ENCODE assay signal across 22 cellular contexts in the genomic region with DNA sequence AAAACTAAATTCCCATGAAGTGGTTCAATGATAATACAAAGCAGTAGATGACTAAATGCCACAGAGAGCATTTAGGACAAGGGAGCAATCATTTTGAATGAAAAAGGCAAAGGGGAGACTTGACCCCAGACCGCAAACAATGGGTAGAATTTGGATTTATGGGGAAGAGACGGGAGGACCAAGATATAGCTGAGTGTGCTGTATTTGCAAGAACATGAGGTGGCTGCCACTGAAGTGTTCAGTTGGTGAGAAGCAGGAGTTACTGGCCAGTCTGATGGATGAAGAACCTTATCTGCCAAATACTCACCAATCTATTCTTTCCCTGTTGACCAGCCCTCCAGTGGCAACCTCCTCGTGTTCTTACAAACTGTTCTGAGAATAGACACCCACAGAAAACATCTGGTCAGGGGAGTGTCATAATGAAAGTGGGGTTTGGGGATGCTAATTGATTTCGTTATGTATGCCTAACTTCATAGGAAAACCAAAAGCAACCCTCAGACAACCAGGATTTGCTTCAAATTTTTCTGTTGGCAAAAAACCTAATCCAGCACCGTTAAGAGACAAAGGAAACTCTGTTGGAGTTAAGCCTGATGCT. TPM values are rescaled to one million over a fixed set of nuclear protein-coding genes. Genes with fewer than 3 reads are reported as not detected.
DNase-seq lines count a peak whose midpoint lies in the region; ATAC-seq, FAIRE-seq and TF ChIP-seq lines count a peak whose summit lies in the region.
"Had no signal": no experiment of that assay in that cellular context is flagged by ENCODE, and none has a peak within 500 bp of the region (broad histone marks: within the 10 kb centered on the region; RNA-seq: fewer than 3 reads in every experiment).

No MANE protein-coding gene starts in this region.

- DNase-seq in HepG2 (ENCODE audit: low spot score) (no peak), right lobe of liver (no peak), upper lobe of right lung (no peak), mesendoderm (no peak)
- no peak for DNase-seq in activated T-helper 2 cell treated with anti-CD3 and anti-CD28 coated beads, Interferon-gamma antibody, Interleukin-2, Interleukin-4, amounts not matched to agents 10 μg/mL and 5 μg/mL and 100 μg/mL, durations not matched to agents 14 hours and 24 hours and 36 hours (ENCODE audit: low spot score)
- DNase-seq: BE2C, DMS53, GDM1, H7, Karpas-422, MV-4-11, NCI-H1694, NCI-H2081, NCI-H2171, NCI-H446, NCI-H526 had no signal

- H4K5ac ChIP-seq in mesendoderm (ENCODE audit: low read length) = no peak overlapping the region

- POLR2A ChIA-PET in HepG2 (lab: Yijun Ruan, JAX) = no interaction called here

- no peak overlapping the region for H2BK15ac ChIP-seq in mesendoderm (replicated peaks; ENCODE audit: low read depth)

- no peaks in the 10 kb centered on the region for H3K9me3 Mint-ChIP-seq in activated T-helper 2 cell treated with anti-CD3 and anti-CD28 coated beads, Interferon-gamma antibody, Interleukin-2, Interleukin-4, amounts not matched to agents 10 μg/mL and 5 μg/mL and 100 μg/mL, durations not matched to agents 14 hours and 24 hours and 36 hours
- H3K9me3 Mint-ChIP-seq: IgD-negative memory B cell had no signal

- H4K20me1 ChIP-seq in HepG2 (ENCODE audit: insufficient read depth, low read length) = no peaks in the 10 kb centered on the region

- TF ChIP-seq EP300 in HepG2 (IDR thresholded peaks at IDR 0.05; ENCODE audit: low read depth in 2 of 2, low read length in 2 of 2) = no peak
- no peak for TF ChIP-seq EP300 in HepG2 (CRISPR knock-in tag; IDR thresholded peaks at IDR 0.05; ENCODE audit: borderline replicate concordance)

- no peak overlapping the region for H2AFZ ChIP-seq in HepG2 (ENCODE audit: low read length)

- no peak overlapping the region for H2AK5ac ChIP-seq in mesendoderm (ENCODE audit: low read length)

- 91% methylated on average over 5 of the region's 5 CpGs for WGBS in HepG2 (ENCODE audit: low lambda C conversion rate)
- WGBS in right lobe of liver (ENCODE audit: insufficient coverage, low coverage, low lambda C conversion rate, missing lambda C conversion rate) = 83% methylated on average over 5 of the region's 5 CpGs
- WGBS in mesendoderm (ENCODE audit: extremely low coverage, insufficient coverage, low lambda C conversion rate) = no CpG with 5 or more reads among the region's 5 CpGs

- TF ChIP-seq CTCF in HepG2 (CRISPR knock-in tag; IDR thresholded peaks at IDR 0.05) (no peak), right lobe of liver (IDR thresholded peaks at IDR 0.05) (no peak), upper lobe of right lung (IDR thresholded peaks at IDR 0.05) (no peak)

- H3K79me1 ChIP-seq in mesendoderm (ENCODE audit: low read length) = no peaks in the 10 kb centered on the region

- in situ Hi-C loops in HepG2 (cut with HindIII; ENCODE audit: extremely low pct_ligation_motif_present, low pct_unique_long_range_greater_than_20kb) = no loop called here

- H3K27me3 Mint-ChIP-seq in activated T-helper 2 cell treated with anti-CD3 and anti-CD28 coated beads, Interferon-gamma antibody, Interleukin-2, Interleukin-4, amounts not matched to agents 10 μg/mL and 5 μg/mL and 100 μg/mL, durations not matched to agents 14 hours and 24 hours and 36 hours (ENCODE audit: low read depth) = no peaks in the 10 kb centered on the region
- H3K27me3 Mint-ChIP-seq: IgD-negative memory B cell had no signal

- BruUV-seq in HepG2 (replicated peaks; lab: Mats Ljungman, UMichigan) = no TSS peak

- H3K4me1 ChIP-seq in HepG2 (ENCODE audit: insufficient read depth, low read length) = no peaks in the 10 kb centered on the region
- no peaks in the 10 kb centered on the region for H3K4me1 ChIP-seq in right lobe of liver
- H3K4me1 ChIP-seq in upper lobe of right lung = no peaks in the 10 kb centered on the region
- H3K4me1 ChIP-seq in mesendoderm (ENCODE audit: control insufficient read depth, low read depth, low read length) = no peaks in the 10 kb centered on the region
- H3K4me1 ChIP-seq: SJSA1 had no signal

- H3K23ac ChIP-seq in mesendoderm (ENCODE audit: low read length) = no peak overlapping the region

- H2BK120ac ChIP-seq in mesendoderm (ENCODE audit: low read depth, low read length) = no peak overlapping the region

- H3K4me2 ChIP-seq in HepG2 (ENCODE audit: low read depth, low read length) (no peak overlapping the region), mesendoderm (ENCODE audit: low read length) (no peak overlapping the region)

- H3K27me3 ChIP-seq in HepG2 (ENCODE audit: control insufficient read depth in 1 of 2, insufficient read depth in 2 of 2, low read length in 2 of 2) = no peaks in the 10 kb centered on the region
- H3K27me3 ChIP-seq in right lobe of liver = no peaks in the 10 kb centered on the region
- H3K27me3 ChIP-seq in upper lobe of right lung = no peaks in the 10 kb centered on the region
- H3K27me3 ChIP-seq in mesendoderm (ENCODE audit: insufficient read depth, low read length, poor library complexity) = no peaks in the 10 kb centered on the region
- H3K27me3 ChIP-seq: BE2C, SJSA1 had no signal

- H3K27ac Mint-ChIP-seq in activated T-helper 2 cell treated with anti-CD3 and anti-CD28 coated beads, Interferon-gamma antibody, Interleukin-2, Interleukin-4, amounts not matched to agents 10 μg/mL and 5 μg/mL and 100 μg/mL, durations not matched to agents 14 hours and 24 hours and 36 hours = peak overlapping the region; percentile 13
- H3K27ac Mint-ChIP-seq: IgD-negative memory B cell had no signal

- H3K36me3 Mint-ChIP-seq in activated T-helper 2 cell treated with anti-CD3 and anti-CD28 coated beads, Interferon-gamma antibody, Interleukin-2, Interleukin-4, amounts not matched to agents 10 μg/mL and 5 μg/mL and 100 μg/mL, durations not matched to agents 14 hours and 24 hours and 36 hours (ENCODE audit: low read depth) = peaks cover 32% of the 10 kb centered on the region

- no peak for TF ChIP-seq RAD21 in HepG2 (CRISPR knock-in tag; IDR thresholded peaks at IDR 0.05)

- peaks cover 18% of the 10 kb centered on the region for H3K4me1 Mint-ChIP-seq in activated T-helper 2 cell treated with anti-CD3 and anti-CD28 coated beads, Interferon-gamma antibody, Interleukin-2, Interleukin-4, amounts not matched to agents 10 μg/mL and 5 μg/mL and 100 μg/mL, durations not matched to agents 14 hours and 24 hours and 36 hours (ENCODE audit: low read depth)

- H3K4me3 ChIP-seq in HepG2 (replicated peaks in 1 of 3; ENCODE audit: insufficient read depth in 1 of 3, low read depth in 2 of 3, low read length in 3 of 3) (no peak overlapping the region), right lobe of liver (no peak overlapping the region), upper lobe of right lung (no peak overlapping the region), mesendoderm (ENCODE audit: low read length) (no peak overlapping the region)
- H3K4me3 ChIP-seq: SJSA1 had no signal

- no peak for FAIRE-seq in HepG2 (lab: Jason Lieb, UNC)
- FAIRE-seq: HTR-8/SVneo had no signal

- no peak overlapping the region for H3K4ac ChIP-seq in mesendoderm (ENCODE audit: low read depth, low read length)

- peaks cover 11 to 58% of the 10 kb centered on the region in 2 experiments for H3K36me3 ChIP-seq in HepG2 (replicated peaks in 1 of 2; ENCODE audit: control insufficient read depth in 1 of 2, insufficient read depth in 2 of 2, low read length in 2 of 2)
- H3K36me3 ChIP-seq in right lobe of liver = peaks cover 0 to 9% (median 4%) of the 10 kb centered on the region in 4 donors
- peaks cover 65% of the 10 kb centered on the region for H3K36me3 ChIP-seq in upper lobe of right lung
- no peaks in the 10 kb centered on the region for H3K36me3 ChIP-seq in mesendoderm (ENCODE audit: control insufficient read depth, insufficient read depth, low read length)
- H3K36me3 ChIP-seq: BE2C had no signal

- TF ChIP-seq POLR2A in HepG2 (IDR thresholded peaks at IDR 0.05; ENCODE audit: insufficient read depth in 1 of 2, low read depth in 2 of 2, low read length in 2 of 2) = no peak
- no peak for TF ChIP-seq POLR2A in right lobe of liver (IDR thresholded peaks at IDR 0.05)

- H3K79me2 ChIP-seq in HepG2 (ENCODE audit: insufficient read depth, low read length) = no peaks in the 10 kb centered on the region
- no peaks in the 10 kb centered on the region for H3K79me2 ChIP-seq in mesendoderm (ENCODE audit: control insufficient read depth, insufficient read depth, low read length)

- H3K9ac ChIP-seq in HepG2 (ENCODE audit: insufficient read depth, low read depth, low read length) (no peak overlapping the region), mesendoderm (ENCODE audit: low read length) (no peak overlapping the region)

- H3K4me3 Mint-ChIP-seq in activated T-helper 2 cell treated with anti-CD3 and anti-CD28 coated beads, Interferon-gamma antibody, Interleukin-2, Interleukin-4, amounts not matched to agents 10 μg/mL and 5 μg/mL and 100 μg/mL, durations not matched to agents 14 hours and 24 hours and 36 hours (ENCODE audit: low read depth) = no peak overlapping the region
- H3K4me3 Mint-ChIP-seq: IgD-negative memory B cell had no signal

- H3K27ac ChIP-seq in HepG2 (ENCODE audit: extremely low read length, insufficient read depth, low read length) (no peak overlapping the region), right lobe of liver (no peak overlapping the region), upper lobe of right lung (no peak overlapping the region), mesendoderm (ENCODE audit: low read depth, low read length) (no peak overlapping the region)
- H3K27ac ChIP-seq: SJSA1 had no signal

- ATAC-seq in HepG2 (no peak), right lobe of liver (no peak), GM18870 (IDR thresholded peaks at IDR 0.05; ENCODE audit: unreplicated experiment) (peak; percentile 48), upper lobe of right lung (no peak), HG02798 (IDR thresholded peaks at IDR 0.05; ENCODE audit: poor library complexity, unreplicated experiment) (no peak)
- ATAC-seq: Right ventricle myocardium inferior had no signal

- no peaks in the 10 kb centered on the region for H3K9me3 ChIP-seq in HepG2 (ENCODE audit: low read length)
- H3K9me3 ChIP-seq in right lobe of liver = no peaks in the 10 kb centered on the region
- no peaks in the 10 kb centered on the region for H3K9me3 ChIP-seq in upper lobe of right lung
- H3K9me3 ChIP-seq: BE2C, SJSA1 had no signal

- H3K56ac ChIP-seq in mesendoderm (ENCODE audit: low read length) = no peak overlapping the region

- no peak overlapping the region for H4K8ac ChIP-seq in mesendoderm (ENCODE audit: low read depth, low read length)

- intact Hi-C loops in HepG2 (cut with micrococcal nuclease; ENCODE audit: unreplicated experiment) (no loop called here), right lobe of liver (cut with DNase I) (no loop called here), upper lobe of right lung (cut with DNase I) (no loop called here)
- intact Hi-C loops in activated T-helper 2 cell treated with anti-CD3 and anti-CD28 coated beads, Interferon-gamma antibody, Interleukin-2, Interleukin-4, amounts not matched to agents 10 μg/mL and 5 μg/mL and 100 μg/mL, durations not matched to agents 14 hours and 24 hours and 36 hours (cut with micrococcal nuclease) = no loop called here

- CTCF ChIA-PET in HepG2 (lab: Yijun Ruan, JAX; ENCODE audit: low intra/inter-chr PET ratio, low total read pairs) = no interaction called here

- H2BK5ac ChIP-seq in mesendoderm (ENCODE audit: low read length) = no peak overlapping the region

- H3K18ac ChIP-seq in mesendoderm (ENCODE audit: low read length) = no peak overlapping the region

RNA-seq across cellular contexts. Expression of a gene that starts 19.8 kb away (rescaled TPM):
- total RNA-seq in HepG2 (2016; rRNA removed; fragmentation: Illumina TruSeq; extraction: Trizol) (15.5 and 21.7 TPM in 2 replicates), right lobe of liver (1 to 10 TPM; 4.2 to 8.7 (median 6.8) TPM), upper lobe of right lung (18.2 TPM)
- total RNA-seq in HepG2 (2016; cell fraction: cytosol; rRNA removed; fragmentation: Illumina TruSeq; extraction: Trizol; ENCODE audit: low read depth) = 1.6 and 2.6 TPM in 2 replicates
- 15.0 and 22.9 TPM in 2 replicates for total RNA-seq in HepG2 (2016; cell fraction: insoluble cytoplasmic fraction; rRNA removed; fragmentation: Illumina TruSeq; extraction: Trizol)
- 5.1 and 6.1 TPM in 2 replicates for total RNA-seq in HepG2 (2016; cell fraction: membrane; rRNA removed; fragmentation: Illumina TruSeq; extraction: Trizol)
- total RNA-seq in HepG2 (2016; cell fraction: nucleus; rRNA removed; fragmentation: Illumina TruSeq; extraction: Trizol) = 15.3 and 16.3 TPM in 2 replicates
- polyA plus RNA-seq in HepG2 (2011; rRNA removed) = 9.8 and 10.3 TPM in 2 replicates
- 4.9 and 7.9 TPM in 2 replicates for polyA plus RNA-seq in HepG2 (2011; cell fraction: cytosol; rRNA removed)
- polyA plus RNA-seq in HepG2 (2011; cell fraction: nucleus; rRNA removed) = 8.9 and 10.2 TPM in 2 replicates
- 11.0 and 11.8 TPM in 2 replicates for polyA plus RNA-seq in HepG2 (2012)
- 0.72 and 0.84 TPM in 2 replicates for polyA plus RNA-seq in HepG2 (2016; cell fraction: cytosol; fragmentation: Illumina TruSeq; extraction: Trizol; ENCODE audit: low read depth)
- polyA plus RNA-seq in HepG2 (2016; cell fraction: insoluble cytoplasmic fraction; fragmentation: Illumina TruSeq; extraction: Trizol; ENCODE audit: low read depth) = 15.1 and 16.3 TPM in 2 replicates
- 1.6 and 1.8 TPM in 2 replicates for polyA plus RNA-seq in HepG2 (2016; cell fraction: membrane; fragmentation: Illumina TruSeq; extraction: Trizol; ENCODE audit: low read depth)
- 15.5 and 20.4 TPM in 2 replicates for polyA plus RNA-seq in HepG2 (2016; cell fraction: nucleus; fragmentation: Illumina TruSeq; extraction: Trizol; ENCODE audit: insufficient read depth, low read depth)
- 0.87 and 4.8 TPM in 2 replicates for polyA minus RNA-seq in HepG2 (2011; rRNA and poly(A)+ RNA removed; ENCODE audit: low replicate concordance)
- polyA minus RNA-seq in HepG2 (2011; cell fraction: cytosol; rRNA and poly(A)+ RNA removed) = 8.4 TPM in 2 replicates
- polyA minus RNA-seq in HepG2 (2011; cell fraction: nucleus; rRNA and poly(A)+ RNA removed) = 22.1 and 28.2 TPM in 2 replicates
- total RNA-seq in activated T-helper 2 cell treated with anti-CD3 and anti-CD28 coated beads, Interferon-gamma antibody, Interleukin-2, Interleukin-4, amounts not matched to agents 10 μg/mL and 5 μg/mL and 100 μg/mL, durations not matched to agents 14 hours and 24 hours and 36 hours = 4.4 and 5.5 TPM in 2 replicates
- polyA plus RNA-seq in mesendoderm (2013, experiment 1 of 2) = 2.3 TPM
- 2.2 TPM for polyA plus RNA-seq in mesendoderm (2013, experiment 2 of 2)
